14 cellular contexts compared by ENCODE assay signal in the genomic region with DNA sequence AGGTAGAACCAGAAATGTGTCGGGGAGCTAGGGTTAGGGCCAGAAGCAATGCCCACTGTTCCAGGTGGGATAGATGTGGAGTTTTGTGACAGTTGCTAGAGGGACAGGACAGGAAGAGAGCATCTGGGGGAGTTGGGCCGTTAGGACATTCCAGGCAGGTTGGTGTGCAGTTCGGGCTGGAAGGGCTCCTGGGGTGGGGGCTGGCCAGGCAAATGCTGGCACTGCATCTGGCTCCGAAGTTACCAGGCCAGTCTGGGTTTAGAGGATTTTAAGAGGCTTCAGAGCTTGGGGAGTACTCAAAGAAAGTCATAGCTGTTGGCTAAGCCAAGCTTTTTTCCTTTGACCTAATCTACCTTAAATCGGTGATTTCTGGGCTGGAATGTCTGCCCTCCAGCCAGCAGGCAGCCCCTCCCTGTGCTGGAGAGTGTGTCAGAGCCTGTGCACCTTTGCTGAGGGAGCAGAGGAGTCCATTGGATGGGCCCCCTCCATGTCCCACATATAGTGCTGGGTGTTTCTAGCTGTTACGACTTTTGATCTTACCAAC. TPM values are rescaled to one million over a fixed set of nuclear protein-coding genes. Genes with fewer than 3 reads are reported as not detected.
A peak's percentile ranks its signal among the peaks of the same experiment; 100 is the strongest.
DNase-seq lines count a peak whose midpoint lies in the region; ATAC-seq, FAIRE-seq and TF ChIP-seq lines count a peak whose summit lies in the region.
"Had no signal": no experiment of that assay in that cellular context is flagged by ENCODE, and none has a peak within 500 bp of the region (broad histone marks: within the 10 kb centered on the region; RNA-seq: fewer than 3 reads in every experiment).

No MANE protein-coding gene starts in this region.

- TF ChIP-seq EP300 in SK-N-SH (IDR thresholded peaks at IDR 0.05; ENCODE audit: borderline replicate concordance in 1 of 2, low read depth in 1 of 2, low read length in 1 of 2) (no peak), HepG2 (IDR thresholded peaks at IDR 0.05; ENCODE audit: low read depth in 2 of 2, low read length in 2 of 2) (no peak), HepG2 (CRISPR knock-in tag; IDR thresholded peaks at IDR 0.05; ENCODE audit: borderline replicate concordance) (no peak)

- TF ChIP-seq CTCF in SK-N-SH (IDR thresholded peaks at IDR 0.05) (no peak), HepG2 (CRISPR knock-in tag; IDR thresholded peaks at IDR 0.05) (no peak)

- peaks cover 81% of the 10 kb centered on the region for H3K4me1 Mint-ChIP-seq in activated CD4-positive, alpha-beta T cell treated with anti-CD3 and anti-CD28 coated beads, Interleukin-2, amount 10 ng/mL, durations not matched to agents 24 days and 14 days
- peaks cover 77% of the 10 kb centered on the region for H3K4me1 Mint-ChIP-seq in T-helper 2 cell treated with Interferon-gamma antibody and Interleukin-4, amounts not matched to agents 5 μg/mL and 100 μg/mL, for 36 hours (ENCODE audit: low read depth)
- peaks cover 100% of the 10 kb centered on the region for H3K4me1 Mint-ChIP-seq in stimulated activated naive CD8-positive, alpha-beta T cell treated with anti-CD3 and anti-CD28 coated beads, Interleukin-15, amount 100 ng/mL, for 72 hours

- POLR2A ChIA-PET in SK-N-SH (lab: Yijun Ruan, JAX) (no interaction called here), HepG2 (lab: Yijun Ruan, JAX) (interaction anchor here (1.4 kb wide), 1 partner anchor 20 kb away, joined by 4 read pairs; no protein-coding TSS in a partner anchor)

- no peak overlapping the region for H2AFZ ChIP-seq in SK-N-SH (ENCODE audit: low read depth)
- no peak overlapping the region for H2AFZ ChIP-seq in HepG2 (ENCODE audit: low read length)
- H2AFZ ChIP-seq: hepatocyte had no signal

- H3K27ac ChIP-seq in esophagus (ENCODE audit: low read depth in 2 of 2, low read length in 1 of 2) (peak overlapping the region; percentile 61 to 65), SK-N-SH (ENCODE audit: low read depth in 2 of 2, low read length in 1 of 2) (no peak overlapping the region; a peak in 1 of 4 replicates), HepG2 (ENCODE audit: extremely low read length, insufficient read depth, low read length) (no peak overlapping the region)
- H3K27ac ChIP-seq: hepatocyte, SK-N-MC had no signal

- in situ Hi-C loops in HepG2 (cut with HindIII; ENCODE audit: extremely low pct_ligation_motif_present, low pct_unique_long_range_greater_than_20kb) = no loop called here

- peaks cover 2% of the 10 kb centered on the region for H3K27me3 Mint-ChIP-seq in activated CD4-positive, alpha-beta T cell treated with anti-CD3 and anti-CD28 coated beads, Interleukin-2, amount 10 ng/mL, durations not matched to agents 24 days and 14 days
- H3K27me3 Mint-ChIP-seq in T-helper 2 cell treated with Interferon-gamma antibody and Interleukin-4, amounts not matched to agents 5 μg/mL and 100 μg/mL, for 36 hours (ENCODE audit: low read depth) = no peaks in the 10 kb centered on the region
- H3K27me3 Mint-ChIP-seq in stimulated activated naive CD8-positive, alpha-beta T cell treated with anti-CD3 and anti-CD28 coated beads, Interleukin-15, amount 100 ng/mL, for 72 hours = no peaks in the 10 kb centered on the region

- peaks cover 43% of the 10 kb centered on the region for H3K36me3 Mint-ChIP-seq in activated CD4-positive, alpha-beta T cell treated with anti-CD3 and anti-CD28 coated beads, Interleukin-2, amount 10 ng/mL, durations not matched to agents 24 days and 14 days (ENCODE audit: low read depth)
- peaks cover 70% of the 10 kb centered on the region for H3K36me3 Mint-ChIP-seq in T-helper 2 cell treated with Interferon-gamma antibody and Interleukin-4, amounts not matched to agents 5 μg/mL and 100 μg/mL, for 36 hours (ENCODE audit: low read depth)

- no peaks in the 10 kb centered on the region for H3F3A ChIP-seq in SK-N-SH (replicated peaks; ENCODE audit: insufficient read depth)

- H3K27ac Mint-ChIP-seq in activated CD4-positive, alpha-beta T cell treated with anti-CD3 and anti-CD28 coated beads, Interleukin-2, amount 10 ng/mL, durations not matched to agents 24 days and 14 days = peak overlapping the region; percentile 97
- peak overlapping the region; percentile 98 for H3K27ac Mint-ChIP-seq in T-helper 2 cell treated with Interferon-gamma antibody and Interleukin-4, amounts not matched to agents 5 μg/mL and 100 μg/mL, for 36 hours
- H3K27ac Mint-ChIP-seq in stimulated activated naive CD8-positive, alpha-beta T cell treated with anti-CD3 and anti-CD28 coated beads, Interleukin-15, amount 100 ng/mL, for 72 hours = peak overlapping the region; percentile 97 to 98

- no TSS peak for BruUV-seq in HepG2 (replicated peaks; lab: Mats Ljungman, UMichigan)

- no peaks in the 10 kb centered on the region for H3K9me2 ChIP-seq in SK-N-SH

- H3K36me3 ChIP-seq in esophagus (ENCODE audit: control insufficient read depth in 2 of 2, insufficient read depth in 2 of 2, low read length in 1 of 2) (peaks cover 5 to 19% of the 10 kb centered on the region in 2 donors), SK-N-SH (replicated peaks in 1 of 2; ENCODE audit: control insufficient read depth in 1 of 2, insufficient read depth in 2 of 2, low read length in 1 of 2) (peaks cover 3 to 25% of the 10 kb centered on the region in 2 experiments), HepG2 (replicated peaks in 1 of 2; ENCODE audit: control insufficient read depth in 1 of 2, insufficient read depth in 2 of 2, low read length in 2 of 2) (peaks cover 32 to 67% of the 10 kb centered on the region in 2 experiments)

- no peak overlapping the region for H3K4me3 ChIP-seq in esophagus (ENCODE audit: low read depth in 1 of 2, low read length in 2 of 2)
- H3K4me3 ChIP-seq in SK-N-SH (ENCODE audit: low read depth in 2 of 2, low read length in 1 of 2) = no peak overlapping the region
- no peak overlapping the region for H3K4me3 ChIP-seq in HepG2 (replicated peaks in 1 of 3; ENCODE audit: insufficient read depth in 1 of 3, low read depth in 2 of 3, low read length in 3 of 3)
- H3K4me3 ChIP-seq: hepatocyte, SK-N-MC had no signal

- H3K79me2 ChIP-seq in SK-N-SH (ENCODE audit: insufficient read depth) = peaks cover 77% of the 10 kb centered on the region
- H3K79me2 ChIP-seq in HepG2 (ENCODE audit: insufficient read depth, low read length) = peaks cover 58% of the 10 kb centered on the region

- H3K4me2 ChIP-seq in SK-N-SH = no peak overlapping the region
- H3K4me2 ChIP-seq in HepG2 (ENCODE audit: low read depth, low read length) = no peak overlapping the region
- H3K4me2 ChIP-seq: hepatocyte had no signal

- H3K27me3 ChIP-seq in esophagus (ENCODE audit: control insufficient read depth in 1 of 2, insufficient read depth in 2 of 2, low read length in 2 of 2) (no peaks in the 10 kb centered on the region), SK-N-SH (ENCODE audit: insufficient read depth) (no peaks in the 10 kb centered on the region), HepG2 (ENCODE audit: control insufficient read depth in 1 of 2, insufficient read depth in 2 of 2, low read length in 2 of 2) (no peaks in the 10 kb centered on the region)
- H3K27me3 ChIP-seq: hepatocyte had no signal

- no peaks in the 10 kb centered on the region for H3K9me3 ChIP-seq in esophagus (ENCODE audit: control insufficient read depth in 2 of 2, insufficient read depth in 1 of 2, low read depth in 1 of 2, low read length in 1 of 2)
- H3K9me3 ChIP-seq in SK-N-SH = no peaks in the 10 kb centered on the region
- H3K9me3 ChIP-seq in HepG2 (ENCODE audit: low read length) = no peaks in the 10 kb centered on the region

- WGBS in esophagus, 2 donors = 60 to 67% methylated on average over 6 of the region's 6 CpGs
- WGBS in SK-N-SH (ENCODE audit: low lambda C conversion rate) = 93% methylated on average over 4 of the region's 6 CpGs
- 95% methylated on average over 6 of the region's 6 CpGs for WGBS in HepG2 (ENCODE audit: low lambda C conversion rate)

- FAIRE-seq in HepG2 (lab: Jason Lieb, UNC) = no peak

- CTCF ChIA-PET in SK-N-SH (lab: Yijun Ruan, JAX) = interaction anchor here (2.8 to 9.8 kb wide), 3 partner anchors 13 to 195 kb away, joined by 7 to 67 read pairs (median 25); a partner anchor contains a TSS
- CTCF ChIA-PET in HepG2 (lab: Yijun Ruan, JAX; ENCODE audit: low intra/inter-chr PET ratio, low total read pairs) = no interaction called here

- TF ChIP-seq POLR2A in HepG2 (IDR thresholded peaks at IDR 0.05; ENCODE audit: insufficient read depth in 1 of 2, low read depth in 2 of 2, low read length in 2 of 2) = no peak; a peak in 1 of 4 replicates

- intact Hi-C loops in activated CD4-positive, alpha-beta T cell treated with anti-CD3 and anti-CD28 coated beads, Interleukin-2, amount 10 ng/mL, durations not matched to agents 24 days and 14 days (cut with micrococcal nuclease) = loop anchor here (5.0 kb wide), 1 partner anchor 274 kb away; no protein-coding TSS in a partner anchor
- intact Hi-C loops in HepG2 (cut with micrococcal nuclease; ENCODE audit: unreplicated experiment) = no loop called here

- TF ChIP-seq RAD21 in SK-N-SH (IDR thresholded peaks at IDR 0.05; ENCODE audit: low read length) = no peak
- TF ChIP-seq RAD21 in HepG2 (CRISPR knock-in tag; IDR thresholded peaks at IDR 0.05) = no peak

- H3K4me3 Mint-ChIP-seq in activated CD4-positive, alpha-beta T cell treated with anti-CD3 and anti-CD28 coated beads, Interleukin-2, amount 10 ng/mL, durations not matched to agents 24 days and 14 days = peak overlapping the region; percentile 83
- peak overlapping the region; percentile 88 for H3K4me3 Mint-ChIP-seq in T-helper 2 cell treated with Interferon-gamma antibody and Interleukin-4, amounts not matched to agents 5 μg/mL and 100 μg/mL, for 36 hours
- peak overlapping the region; percentile 87 to 93 for H3K4me3 Mint-ChIP-seq in stimulated activated naive CD8-positive, alpha-beta T cell treated with anti-CD3 and anti-CD28 coated beads, Interleukin-15, amount 100 ng/mL, for 72 hours

- H4K20me1 ChIP-seq in SK-N-SH (ENCODE audit: insufficient read depth) (peaks cover 76% of the 10 kb centered on the region), HepG2 (ENCODE audit: insufficient read depth, low read length) (peaks cover 43% of the 10 kb centered on the region)

- DNase-seq in activated CD4-positive, alpha-beta T cell treated with anti-CD3 and anti-CD28 coated beads, Interleukin-2, amount 10 ng/mL, durations not matched to agents 24 days and 14 days = no peak
- no peak for DNase-seq in activated CD4-positive, alpha-beta T cell treated with anti-CD3 and anti-CD28 coated beads, Interleukin-2, amount 50 U/mL, for 1 hour
- DNase-seq in T-helper 2 cell treated with Interferon-gamma antibody and Interleukin-4, amounts not matched to agents 5 μg/mL and 100 μg/mL, for 36 hours (ENCODE audit: low spot score) = no peak
- DNase-seq in stimulated activated naive CD8-positive, alpha-beta T cell treated with anti-CD3 and anti-CD28 coated beads, Interleukin-15, amount 100 ng/mL, for 72 hours = no peak
- DNase-seq in amygdala (lab: John Stamatoyannopoulos, UW) (no peak), SK-N-SH (no peak), HepG2 (ENCODE audit: low spot score) (no peak)
- DNase-seq: activated CD4-positive, alpha-beta T cell treated with anti-CD3 and anti-CD28 coated beads for 1 hour; amniotic stem cell; HCEC 1CT; NCI-H146 had no signal

- H3K9ac ChIP-seq in SK-N-SH (no peak overlapping the region), HepG2 (ENCODE audit: insufficient read depth, low read depth, low read length) (no peak overlapping the region)

- peaks cover 7 to 34% of the 10 kb centered on the region in 2 donors for H3K4me1 ChIP-seq in esophagus (ENCODE audit: control insufficient read depth in 2 of 2, insufficient read depth in 2 of 2, low read length in 1 of 2)
- peaks cover 0 to 24% of the 10 kb centered on the region in 2 experiments; a peak in 1 of 4 replicates for H3K4me1 ChIP-seq in SK-N-SH (ENCODE audit: control insufficient read depth in 1 of 2, insufficient read depth in 2 of 2, low read depth in 1 of 2, low read length in 1 of 2)
- peaks cover 26% of the 10 kb centered on the region; the same call in 1 of the 2 replicates for H3K4me1 ChIP-seq in HepG2 (ENCODE audit: insufficient read depth, low read length)

- H3K9me3 Mint-ChIP-seq in activated CD4-positive, alpha-beta T cell treated with anti-CD3 and anti-CD28 coated beads, Interleukin-2, amount 10 ng/mL, durations not matched to agents 24 days and 14 days = no peaks in the 10 kb centered on the region
- no peaks in the 10 kb centered on the region for H3K9me3 Mint-ChIP-seq in T-helper 2 cell treated with Interferon-gamma antibody and Interleukin-4, amounts not matched to agents 5 μg/mL and 100 μg/mL, for 36 hours
- no peaks in the 10 kb centered on the region for H3K9me3 Mint-ChIP-seq in stimulated activated naive CD8-positive, alpha-beta T cell treated with anti-CD3 and anti-CD28 coated beads, Interleukin-15, amount 100 ng/mL, for 72 hours

- no peak for ATAC-seq in stimulated activated naive CD8-positive, alpha-beta T cell treated with anti-CD3 and anti-CD28 coated beads, Interleukin-15, amount 100 ng/mL, for 72 hours
- no peak for ATAC-seq in HepG2

RNA-seq across cellular contexts. Expression of a gene that starts 20.8 kb away (rescaled TPM):
- total RNA-seq in activated CD4-positive, alpha-beta T cell treated with anti-CD3 and anti-CD28 coated beads, Interleukin-2, amount 10 ng/mL, durations not matched to agents 24 days and 14 days = 246 and 255 TPM in 2 replicates
- polyA plus RNA-seq in esophagus (10 to 100 TPM; 26.2 to 45.3 TPM), SK-N-SH (2012; rRNA removed) (81.4 and 81.9 TPM in 2 replicates), HepG2 (2011; rRNA removed) (158 and 207 TPM in 2 replicates)
- polyA plus RNA-seq in SK-N-SH (2012; cell fraction: cytosol; rRNA removed) = 25.9 and 40.7 TPM in 2 replicates
- polyA plus RNA-seq in SK-N-SH (2012; cell fraction: nucleus; rRNA removed) = 413 and 515 TPM in 2 replicates
- 53.1 and 85.3 TPM in 2 replicates for total RNA-seq in HepG2 (2016; rRNA removed; fragmentation: Illumina TruSeq; extraction: Trizol)
- 8.3 and 10.2 TPM in 2 replicates for total RNA-seq in HepG2 (2016; cell fraction: cytosol; rRNA removed; fragmentation: Illumina TruSeq; extraction: Trizol; ENCODE audit: low read depth)
- 43.2 and 85.3 TPM in 2 replicates for total RNA-seq in HepG2 (2016; cell fraction: insoluble cytoplasmic fraction; rRNA removed; fragmentation: Illumina TruSeq; extraction: Trizol)
- 23.6 and 25.9 TPM in 2 replicates for total RNA-seq in HepG2 (2016; cell fraction: membrane; rRNA removed; fragmentation: Illumina TruSeq; extraction: Trizol)
- total RNA-seq in HepG2 (2016; cell fraction: nucleus; rRNA removed; fragmentation: Illumina TruSeq; extraction: Trizol) = 119 and 141 TPM in 2 replicates
- polyA plus RNA-seq in HepG2 (2011; cell fraction: cytosol; rRNA removed) = 50.7 and 54.7 TPM in 2 replicates
- 1,608 and 1,708 TPM in 2 replicates for polyA plus RNA-seq in HepG2 (2011; cell fraction: nucleus; rRNA removed)
- polyA plus RNA-seq in HepG2 (2012) = 152 and 164 TPM in 2 replicates
- polyA plus RNA-seq in HepG2 (2016; cell fraction: cytosol; fragmentation: Illumina TruSeq; extraction: Trizol; ENCODE audit: low read depth) = 3.6 and 4.0 TPM in 2 replicates
- 54.2 and 61.1 TPM in 2 replicates for polyA plus RNA-seq in HepG2 (2016; cell fraction: insoluble cytoplasmic fraction; fragmentation: Illumina TruSeq; extraction: Trizol; ENCODE audit: low read depth)
- polyA plus RNA-seq in HepG2 (2016; cell fraction: membrane; fragmentation: Illumina TruSeq; extraction: Trizol; ENCODE audit: low read depth) = 12.4 and 12.5 TPM in 2 replicates
- 371 and 407 TPM in 2 replicates for polyA plus RNA-seq in HepG2 (2016; cell fraction: nucleus; fragmentation: Illumina TruSeq; extraction: Trizol; ENCODE audit: insufficient read depth, low read depth)
- polyA minus RNA-seq in HepG2 (2011; rRNA and poly(A)+ RNA removed; ENCODE audit: low replicate concordance) = 74.2 and 219 TPM in 2 replicates
- polyA minus RNA-seq in HepG2 (2011; cell fraction: cytosol; rRNA and poly(A)+ RNA removed) = 77.9 and 95.1 TPM in 2 replicates
- 286 and 292 TPM in 2 replicates for polyA minus RNA-seq in HepG2 (2011; cell fraction: nucleus; rRNA and poly(A)+ RNA removed)

Comparison
In these comparisons a context has a peak if more than half of its experiments do, and no peak if none do; other contexts are left out.
1. H3K27ac ChIP-seq: peak in esophagus (2 of 2); none in SK-N-SH (0 of 2) and HepG2 (single experiment).
2. Peak in every context shown above with its lines, with median percentiles within 50 percentile points of each other: H3K27ac Mint-ChIP-seq and H3K4me3 Mint-ChIP-seq.